28 cellular contexts compared by ENCODE assay signal in genomic region chr22:19615001-19615461, GRCh38.
DNase-seq lines count a peak whose midpoint lies in the region; ATAC-seq, FAIRE-seq and TF ChIP-seq lines count a peak whose summit lies in the region.
"Had no signal": no experiment of that assay in that cellular context is flagged by ENCODE, and none has a peak within 500 bp of the region (broad histone marks: within the 10 kb centered on the region; RNA-seq: fewer than 3 reads in every experiment).

No MANE protein-coding gene starts in this region.

- H3K4me3 ChIP-seq in Caco-2 (ENCODE audit: low read depth, low read length) (no peak overlapping the region), H7 (ENCODE audit: insufficient read depth, low read depth, low read length) (no peak overlapping the region), GM12878 (0 out of 2 replicates have a peak overlapping the region, but pooled peaks have one; percentile 9)
- H3K4me3 ChIP-seq: right atrium auricular region, testis had no signal

- FAIRE-seq in GM12878 (lab: Jason Lieb, UNC), result no peak

- H3K4me1 Mint-ChIP-seq in Caco-2 (ENCODE audit: low read depth, unreplicated experiment), result no peaks in the 10 kb centered on the region
- H3K4me1 Mint-ChIP-seq in nephron progenitor cell, result peaks cover 23% of the 10 kb centered on the region
- H3K4me1 Mint-ChIP-seq: neural crest cell had no signal

- H3K4me2 ChIP-seq in GM12878 (ENCODE audit: control insufficient read depth, insufficient read depth), result peak overlapping the region; percentile 34; the same call in 1 of the 2 replicates

- SMC1A ChIA-PET in GM12878 (lab: Charles Lee; ENCODE audit: uncharacterized antibody, unreplicated experiment), result no interaction called here

- in situ Hi-C loops in GM12878 (cut with MboI), result no loop called here

- POLR2A ChIA-PET in Caco-2 (lab: Charles Lee), result no interaction called here
- POLR2A ChIA-PET in GM12878 (lab: Charles Lee), result no interaction called here

- WGBS in GM12878 (ENCODE audit: insufficient coverage, insufficient replicate concordance, low lambda C conversion rate, missing lambda C conversion rate), result 30% methylated on average over 13 of the region's 13 CpGs

- RAD21 ChIA-PET in GM12878 (lab: Charles Lee; ENCODE audit: unreplicated experiment), result interaction anchor here (0.5 kb wide), 1 partner anchor 15 kb away, joined by 3 read pairs; no protein-coding TSS in a partner anchor

- DNase-seq in Caco-2 (no peak), H7 (peak; percentile 46), GM12878 (ENCODE audit: low read depth, low spot score) (no peak), nephron progenitor cell (no peak), NCI-H510A (lab: John Stamatoyannopoulos, UW) (no peak)
- no peak for DNase-seq in activated CD8-positive, alpha-beta memory T cell treated with anti-CD3 and anti-CD28 coated beads for 24 hours
- DNase-seq: activated CD8-positive, alpha-beta memory T cell treated with anti-CD3 and anti-CD28 coated beads, Interleukin-2, amount 10 ng/mL, durations not matched to agents 7 days and 5 days; activated naive CD4-positive, alpha-beta T cell; activated T-cell treated with anti-CD3 and anti-CD28 coated beads, Interleukin-2, amount 50 U/mL, for 48 hours; cortex of kidney; effector memory CD8-positive, alpha-beta T cell; glutamatergic neuron; GOT3; KBM-7; mesendoderm; MM.1S; NCI-H1436 treated with DMSO at 0.1 percent for 48 hours; NCI-H2107; NCI-H345; NCI-H748 treated with DMSO at 0.1 percent for 48 hours; stimulated activated CD4-positive, alpha-beta T cell treated with anti-CD3 and anti-CD28 coated beads, Interleukin-1b, Interleukin-23, amount 100 ng/mL, for 48 hours; T-cell; testis had no signal

- H3K9me3 ChIP-seq in Caco-2 (no peaks in the 10 kb centered on the region), GM12878 (replicated peaks; ENCODE audit: control insufficient read depth, insufficient read depth, low read length) (no peaks in the 10 kb centered on the region)
- H3K9me3 ChIP-seq: right atrium auricular region, testis had no signal

- H3K4me1 ChIP-seq in Caco-2, result no peaks in the 10 kb centered on the region
- peaks cover 44% of the 10 kb centered on the region for H3K4me1 ChIP-seq in GM12878 (ENCODE audit: control insufficient read depth, insufficient read depth, low read length)
- H3K4me1 ChIP-seq: right atrium auricular region, testis had no signal

- H3K27me3 Mint-ChIP-seq in Caco-2 (ENCODE audit: insufficient read depth, unreplicated experiment) (peaks cover 19% of the 10 kb centered on the region), nephron progenitor cell (ENCODE audit: low read depth, poor library complexity) (peaks cover 20% of the 10 kb centered on the region)
- H3K27me3 Mint-ChIP-seq: stimulated activated naive CD8-positive, alpha-beta T cell treated with anti-CD3 and anti-CD28 coated beads, Interleukin-15, Interleukin-2, amounts not matched to agents 100 ng/mL and 50 ng/mL, for 24 hours had no signal

- TF ChIP-seq POLR2A in GM12878 (IDR thresholded peaks at IDR 0.05; ENCODE audit: low read depth, low read length), result no peak

- H2AFZ ChIP-seq in GM12878 (ENCODE audit: control insufficient read depth, low read depth, low read length), result no peak overlapping the region
- H2AFZ ChIP-seq: parathyroid adenoma had no signal

- H3K27me3 ChIP-seq in Caco-2 (replicated peaks; ENCODE audit: control insufficient read depth, insufficient read depth, low read length) (no peaks in the 10 kb centered on the region; the same call in 1 of the 2 replicates), H7 (ENCODE audit: control insufficient read depth, insufficient read depth, low read length) (no peaks in the 10 kb centered on the region), GM12878 (replicated peaks in 1 of 2; ENCODE audit: control insufficient read depth in 2 of 2, insufficient read depth in 2 of 2, low read length in 1 of 2) (no peaks in the 10 kb centered on the region)
- H3K27me3 ChIP-seq: right atrium auricular region, testis had no signal

- H3K27ac ChIP-seq in GM12878 (ENCODE audit: control insufficient read depth, insufficient read depth), result no peak overlapping the region
- H3K27ac ChIP-seq: parathyroid adenoma, right atrium auricular region, testis had no signal

- H3K27ac Mint-ChIP-seq in Caco-2 (ENCODE audit: unreplicated experiment) (no peak overlapping the region), nephron progenitor cell (peak overlapping the region; percentile 51)
- H3K27ac Mint-ChIP-seq: activated CD8-positive, alpha-beta memory T cell treated with anti-CD3 and anti-CD28 coated beads, Interleukin-2, amount 10 ng/mL, durations not matched to agents 7 days and 5 days; effector memory CD8-positive, alpha-beta T cell; stimulated activated naive CD8-positive, alpha-beta T cell treated with anti-CD3 and anti-CD28 coated beads, Interleukin-15, Interleukin-2, amounts not matched to agents 100 ng/mL and 50 ng/mL, for 24 hours had no signal

- BruUV-seq in Caco-2 (replicated peaks; lab: Mats Ljungman, UMichigan) (no TSS peak), GM12878 (replicated peaks; lab: Mats Ljungman, UMichigan) (no TSS peak)

- TF ChIP-seq RAD21 in GM12878 (IDR thresholded peaks at IDR 0.05; ENCODE audit: insufficient read depth, low read depth, low read length), result no peak

- no peak overlapping the region for H3K9ac ChIP-seq in GM12878 (ENCODE audit: control insufficient read depth, insufficient read depth, low read length)
- H3K9ac ChIP-seq: parathyroid adenoma had no signal

- no peak for TF ChIP-seq EP300 in GM12878 (IDR thresholded peaks at IDR 0.05; ENCODE audit: borderline replicate concordance in 1 of 2, control insufficient read depth in 1 of 2, low read depth in 2 of 2, low read length in 2 of 2)

- H3K79me2 ChIP-seq in GM12878 (ENCODE audit: control insufficient read depth, insufficient read depth, low read length), result no peaks in the 10 kb centered on the region
- H3K79me2 ChIP-seq: parathyroid adenoma had no signal

- CTCF ChIA-PET in Caco-2 (lab: Charles Lee) (no interaction called here), GM12878 (lab: Yijun Ruan, JAX) (interaction anchor here (1.1 kb wide), 1 partner anchor 87 kb away, joined by 4 read pairs; no protein-coding TSS in a partner anchor)

- H3K36me3 ChIP-seq in Caco-2 (ENCODE audit: control insufficient read depth, insufficient read depth, low read length) (no peaks in the 10 kb centered on the region), H7 (replicated peaks; ENCODE audit: control insufficient read depth, insufficient read depth, low read length) (no peaks in the 10 kb centered on the region), GM12878 (ENCODE audit: control insufficient read depth in 2 of 2, insufficient read depth in 2 of 2, low read length in 1 of 2) (no peaks in the 10 kb centered on the region)
- H3K36me3 ChIP-seq: right atrium auricular region had no signal

- ATAC-seq in GM12878 (peak; percentile 56), HG02763 (IDR thresholded peaks at IDR 0.05; ENCODE audit: unreplicated experiment) (no peak)
- ATAC-seq: activated CD8-positive, alpha-beta memory T cell treated with anti-CD3 and anti-CD28 coated beads, Interleukin-2, amount 10 ng/mL, durations not matched to agents 7 days and 5 days; effector memory CD8-positive, alpha-beta T cell; T-cell had no signal

- no peak for TF ChIP-seq CTCF in Caco-2 (IDR thresholded peaks at IDR 0.05; ENCODE audit: insufficient read depth in 1 of 2, low read depth in 1 of 2, low read length in 1 of 2, severe bottlenecking in 1 of 2, unreplicated experiment in 1 of 2)
- no peak for TF ChIP-seq CTCF in GM12878 (IDR thresholded peaks at IDR 0.05 in 2 of 3, conservative IDR thresholded peaks at IDR 0.05 in 1 of 3; ENCODE audit: control insufficient read depth in 2 of 3, extremely low read depth in 1 of 3, insufficient read depth in 1 of 3, low read depth in 3 of 3, low read length in 3 of 3)
- no peak for TF ChIP-seq CTCF in nephron progenitor cell (IDR thresholded peaks at IDR 0.05)

- intact Hi-C loops in Caco-2 (cut with micrococcal nuclease; ENCODE audit: unreplicated experiment), result no loop called here
- intact Hi-C loops in GM12878 (cut with micrococcal nuclease; ENCODE audit: unreplicated experiment), result no loop called here

- H3K36me3 Mint-ChIP-seq in Caco-2 (ENCODE audit: insufficient read depth, unreplicated experiment) (no peaks in the 10 kb centered on the region), nephron progenitor cell (ENCODE audit: low read depth) (no peaks in the 10 kb centered on the region)
- H3K36me3 Mint-ChIP-seq: activated CD8-positive, alpha-beta memory T cell treated with anti-CD3 and anti-CD28 coated beads, Interleukin-2, amount 10 ng/mL, durations not matched to agents 7 days and 5 days; T-cell had no signal

- H3K4me3 Mint-ChIP-seq in Caco-2 (ENCODE audit: unreplicated experiment) (peak overlapping the region; percentile 42), nephron progenitor cell (no peak overlapping the region)
- H3K4me3 Mint-ChIP-seq: activated CD8-positive, alpha-beta memory T cell treated with anti-CD3 and anti-CD28 coated beads, Interleukin-2, amount 10 ng/mL, durations not matched to agents 7 days and 5 days; effector memory CD8-positive, alpha-beta T cell; neural crest cell; stimulated activated naive CD8-positive, alpha-beta T cell treated with anti-CD3 and anti-CD28 coated beads, Interleukin-15, Interleukin-2, amounts not matched to agents 100 ng/mL and 50 ng/mL, for 24 hours; T-cell had no signal

- no peaks in the 10 kb centered on the region for H3K9me3 Mint-ChIP-seq in Caco-2 (ENCODE audit: unreplicated experiment)
- no peaks in the 10 kb centered on the region for H3K9me3 Mint-ChIP-seq in nephron progenitor cell
- H3K9me3 Mint-ChIP-seq: effector memory CD8-positive, alpha-beta T cell; neural crest cell; stimulated activated naive CD8-positive, alpha-beta T cell treated with anti-CD3 and anti-CD28 coated beads, Interleukin-15, Interleukin-2, amounts not matched to agents 100 ng/mL and 50 ng/mL, for 24 hours; T-cell had no signal

- no peaks in the 10 kb centered on the region for H4K20me1 ChIP-seq in GM12878 (ENCODE audit: control insufficient read depth, insufficient read depth)

TF ChIP-seq in GM12878, 131 proteins besides CTCF, POLR2A, EP300 and RAD21 (continues in another document):
- no peak for TF ChIP-seq CBX3 (IDR thresholded peaks at IDR 0.05; ENCODE audit: borderline replicate concordance, low read depth)
